ENCODE assay signal across 8 cellular contexts in genomic region chr2:42810971-42811865, GRCh38. TPM values are rescaled to one million over a fixed set of nuclear protein-coding genes. Genes with fewer than 3 reads are reported as not detected.
DNase-seq lines count a peak whose midpoint lies in the region; ATAC-seq, FAIRE-seq and TF ChIP-seq lines count a peak whose summit lies in the region.

No MANE protein-coding gene starts in this region.

- TF ChIP-seq CTCF in CD8-positive, alpha-beta T cell (IDR thresholded peaks at IDR 0.05): no peak
- TF ChIP-seq CTCF in cardiac fibroblast (IDR thresholded peaks at IDR 0.05; ENCODE audit: low read depth, low read length): no peak

- no peaks in the 10 kb centered on the region for H3K27me3 Mint-ChIP-seq in CD8-positive, alpha-beta T cell (ENCODE audit: low read depth)
- peaks cover 12 to 21% (median 16%) of the 10 kb centered on the region in 3 donors for H3K27me3 Mint-ChIP-seq in immature natural killer cell (ENCODE audit: low read depth in 3 of 3)

- peak overlapping the region; percentile 94 for H3K27ac ChIP-seq in CD8-positive, alpha-beta T cell (ENCODE audit: low read depth, low read length)
- H3K27ac ChIP-seq in small intestine (ENCODE audit: low read depth in 1 of 2, low read length in 1 of 2): peak overlapping the region; percentile 99 to 100

- 2 to 26% (median 19%) methylated on average over 46 to 51 of the region's 51 CpGs for WGBS in small intestine, 3 donors

- peak overlapping the region; percentile 97 for H3K27ac Mint-ChIP-seq in CD8-positive, alpha-beta T cell
- peak overlapping the region; percentile 95 to 99 (median 98) for H3K27ac Mint-ChIP-seq in immature natural killer cell

- CTCF ChIA-PET in CD8-positive, alpha-beta T cell (lab: Charles Lee): interaction anchor here (0.6 to 2.1 kb wide), 7 partner anchors 10 to 800 kb away, joined by 3 to 14 read pairs (median 3); no protein-coding TSS in a partner anchor

- peak overlapping the region; percentile 99 for H3K4me3 ChIP-seq in CD8-positive, alpha-beta T cell (ENCODE audit: low read depth, low read length)
- peak overlapping the region; percentile 50 to 67 for H3K4me3 ChIP-seq in cardiac fibroblast (replicated peaks in 1 of 2; ENCODE audit: low read depth in 2 of 2, low read length in 2 of 2)
- peak overlapping the region; percentile 42 to 57 for H3K4me3 ChIP-seq in small intestine (ENCODE audit: low read depth in 1 of 2, low read length in 2 of 2)

- DNase-seq in CD8-positive, alpha-beta T cell: peak in 6 of 7 experiments; percentile 33 to 81 (median 50)
- DNase-seq in T-helper 2 cell (peak in 4 of 5 experiments; percentile 21 to 73 (median 36)), cardiac fibroblast (ENCODE audit: low read depth in 2 of 2) (peak; percentile 52 to 75), immature natural killer cell (peak; percentile 57 to 58 (median 57)), small intestine (peak; percentile 29), MV-4-11 (lab: John Stamatoyannopoulos, UW) (no peak)

- intact Hi-C loops in CD8-positive, alpha-beta T cell (cut with DNase I, micrococcal nuclease): loop anchor here (1.0 to 5.0 kb wide), 11 partner anchors 16 to 1550 kb away; partner anchors contain the start of genes THADA (in 2 of the 2), CAMKMT (in 1 of the 2), COX7A2L (in 1 of the 2) and HAAO (in 1 of the 2)

- H3K9me3 ChIP-seq in CD8-positive, alpha-beta T cell (ENCODE audit: low read length): no peaks in the 10 kb centered on the region
- H3K9me3 ChIP-seq in small intestine (ENCODE audit: control insufficient read depth, low read depth): no peaks in the 10 kb centered on the region

- ATAC-seq in CD8-positive, alpha-beta T cell: peak; percentile 9
- ATAC-seq in GM19351 (IDR thresholded peaks at IDR 0.05; ENCODE audit: unreplicated experiment): peak; percentile 8
- ATAC-seq in HG03565 (IDR thresholded peaks at IDR 0.05; ENCODE audit: unreplicated experiment): peak; percentile 3

- peaks cover 7% of the 10 kb centered on the region for H3K36me3 Mint-ChIP-seq in CD8-positive, alpha-beta T cell
- peaks cover 6 to 10% (median 9%) of the 10 kb centered on the region in 3 donors for H3K36me3 Mint-ChIP-seq in immature natural killer cell

- peaks cover 7% of the 10 kb centered on the region for H3K4me1 ChIP-seq in CD8-positive, alpha-beta T cell (ENCODE audit: insufficient read depth, low read length)
- no peaks in the 10 kb centered on the region for H3K4me1 ChIP-seq in small intestine (ENCODE audit: control insufficient read depth in 2 of 2, insufficient read depth in 1 of 2, low read depth in 1 of 2, low read length in 1 of 2)

- FAIRE-seq in small intestine (lab: Jason Lieb, UNC): no peak

- H3K36me3 ChIP-seq in CD8-positive, alpha-beta T cell (ENCODE audit: insufficient read depth, low read length): no peaks in the 10 kb centered on the region
- H3K36me3 ChIP-seq in small intestine (ENCODE audit: control insufficient read depth in 2 of 2, insufficient read depth in 2 of 2, low read length in 2 of 2): no peaks in the 10 kb centered on the region

- H3K4me3 Mint-ChIP-seq in CD8-positive, alpha-beta T cell: peak overlapping the region; percentile 98
- peak overlapping the region; percentile 92 to 99 (median 95) for H3K4me3 Mint-ChIP-seq in immature natural killer cell

- H3K9me3 Mint-ChIP-seq in CD8-positive, alpha-beta T cell: no peaks in the 10 kb centered on the region
- H3K9me3 Mint-ChIP-seq in immature natural killer cell: peaks cover 2 to 24% (median 12%) of the 10 kb centered on the region in 6 donors

- no peaks in the 10 kb centered on the region for H3K27me3 ChIP-seq in CD8-positive, alpha-beta T cell (ENCODE audit: insufficient read depth, low read length)
- no peaks in the 10 kb centered on the region for H3K27me3 ChIP-seq in small intestine (ENCODE audit: control insufficient read depth in 2 of 2, insufficient read depth in 2 of 2, low read length in 2 of 2)

- H3K4me1 Mint-ChIP-seq in CD8-positive, alpha-beta T cell (ENCODE audit: low read depth): peaks cover 23% of the 10 kb centered on the region
- peaks cover 36 to 41% of the 10 kb centered on the region in 2 donors for H3K4me1 Mint-ChIP-seq in immature natural killer cell

- POLR2A ChIA-PET in CD8-positive, alpha-beta T cell (lab: Charles Lee): interaction anchor here (0.5 to 3.5 kb wide), 22 partner anchors 8 to 1184 kb away, joined by 3 to 23 read pairs (median 6); partner anchors contain the start of genes COX7A2L, KCNG3, THADA and ZFP36L2

RNA-seq across cellular contexts. Expression of gene HAAO, which starts 18.8 kb away (rescaled TPM):
- not detected for total RNA-seq in CD8-positive, alpha-beta T cell
- under 1 TPM in 1 of 3 donors, not detected in 2; 0.50 TPM for polyA plus RNA-seq in immature natural killer cell
- polyA plus RNA-seq in small intestine: 100 to 1,000 TPM in 1 of 3 donors, 10 to 100 TPM in 2; 23.8 to 147 (median 27.6) TPM

RNA-seq across cellular contexts. Expression of gene OXER1, which starts 47.3 kb away (rescaled TPM):
- total RNA-seq in CD8-positive, alpha-beta T cell: under 1 TPM; 0.25 to 0.30 TPM
- polyA plus RNA-seq in immature natural killer cell: not detected
- polyA plus RNA-seq in small intestine: 10 to 100 TPM in 2 of 3 donors, 1 to 10 TPM in 1; 6.4 to 40.3 (median 10.8) TPM

Comparison
In these comparisons a context has a peak if more than half of its experiments do, and no peak if none do; other contexts are left out.
1. RNA of gene HAAO, which starts 18.8 kb away (polyA plus RNA-seq): 23.8 to 147 TPM in small intestine; 0.50 TPM in immature natural killer cell; every median in the first group is over 10 times any median in the second.
2. RNA of gene OXER1, which starts 47.3 kb away (polyA plus RNA-seq): 6.4 to 40.3 TPM in small intestine; not detected in immature natural killer cell; every median in the first group is over 4 times any median in the second.
3. Peak in every context shown above with its lines, with median percentiles within 50 percentile points of each other: ATAC-seq and H3K4me3 ChIP-seq.